Comparison of ENCODE assay signal across 16 cellular contexts in the genomic region with DNA sequence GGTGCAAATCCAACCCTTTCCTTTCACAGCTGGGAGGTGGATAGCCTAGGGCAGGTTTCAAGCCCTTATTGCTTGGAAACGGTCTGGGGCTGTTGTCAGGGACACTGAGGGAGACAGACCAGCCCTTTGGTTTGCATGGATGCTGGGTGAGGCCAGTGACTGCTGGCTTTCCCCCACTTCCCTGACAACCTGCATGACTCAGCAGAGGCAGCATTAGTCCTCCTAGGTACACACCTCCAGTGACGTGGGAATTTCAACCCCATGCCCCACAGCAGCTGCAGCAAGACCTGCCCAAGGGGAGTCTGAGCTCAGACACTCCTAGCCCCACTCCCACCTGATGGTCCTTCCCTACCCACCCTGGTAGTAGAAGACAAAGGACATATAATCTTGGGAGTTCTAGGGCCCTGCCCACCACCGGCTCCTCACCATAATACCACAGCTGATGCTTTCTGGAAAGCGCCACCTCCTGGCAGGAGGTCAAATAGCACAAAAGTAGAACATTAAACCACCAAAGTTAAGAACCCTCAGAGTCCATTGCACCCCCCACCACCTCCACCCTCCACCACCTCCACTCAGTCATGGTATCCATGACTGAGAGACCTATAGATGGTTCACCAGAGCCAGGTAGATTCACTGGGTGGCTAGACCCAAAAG.
DNase-seq lines count a peak whose midpoint lies in the region; ATAC-seq, FAIRE-seq and TF ChIP-seq lines count a peak whose summit lies in the region.
"Had no signal": no experiment of that assay in that cellular context is flagged by ENCODE, and none has a peak within 500 bp of the region (broad histone marks: within the 10 kb centered on the region; RNA-seq: fewer than 3 reads in every experiment).

No MANE protein-coding gene starts in this region.

- no peaks in the 10 kb centered on the region for H3K36me3 Mint-ChIP-seq in activated naive CD4-positive, alpha-beta T cell treated with anti-CD3 and anti-CD28 coated beads, Interleukin-2, amount 10 ng/mL, durations not matched to agents 7 days and 5 days
- H3K36me3 Mint-ChIP-seq: stimulated activated effector memory CD8-positive, alpha-beta T cell treated with anti-CD3 and anti-CD28 coated beads, Interleukin-12 subunit alpha, Interleukin-12 subunit beta, amount 100 ng/mL, for 72 hours had no signal

- no peaks in the 10 kb centered on the region for H3K27me3 ChIP-seq in bronchial epithelial cell (ENCODE audit: control insufficient read depth, insufficient read depth, low read length)
- no peaks in the 10 kb centered on the region for H3K27me3 ChIP-seq in brain microvascular endothelial cell (replicated peaks)
- H3K27me3 ChIP-seq: SJSA1 had no signal

- FAIRE-seq in bronchial epithelial cell (lab: Jason Lieb, UNC) = peak; percentile 28
- FAIRE-seq: urothelium cell line had no signal

- H3K9me3 Mint-ChIP-seq in activated naive CD4-positive, alpha-beta T cell treated with anti-CD3 and anti-CD28 coated beads, Interleukin-2, amount 10 ng/mL, durations not matched to agents 7 days and 5 days = peaks cover 19% of the 10 kb centered on the region

- DNase-seq in activated naive CD4-positive, alpha-beta T cell treated with anti-CD3 and anti-CD28 coated beads, Interleukin-2, amount 10 ng/mL, durations not matched to agents 7 days and 5 days = peak; percentile 14
- DNase-seq in activated naive CD4-positive, alpha-beta T cell (lab: John Stamatoyannopoulos, UW) = no peak
- DNase-seq in bronchial epithelial cell (ENCODE audit: low read depth) (peak; percentile 32), retina (no peak), brain microvascular endothelial cell (no peak), NCI-H1930 (lab: John Stamatoyannopoulos, UW) (no peak)
- DNase-seq in stimulated activated CD8-positive, alpha-beta memory T cell treated with anti-CD3 and anti-CD28 coated beads, Interleukin-4, amount 100 ng/mL, for 48 hours = peak; percentile 20
- DNase-seq: activated T-cell treated with anti-CD3 and anti-CD28 coated beads, Interleukin-2, amount 50 U/mL, for 4 hours; DMS79; mucosa of descending colon; NCI-H1436 treated with DMSO at 0.1 percent for 48 hours; NCI-H774 had no signal

- no peak overlapping the region for H3K27ac Mint-ChIP-seq in activated naive CD4-positive, alpha-beta T cell treated with anti-CD3 and anti-CD28 coated beads, Interleukin-2, amount 10 ng/mL, durations not matched to agents 7 days and 5 days
- H3K27ac Mint-ChIP-seq: stimulated activated effector memory CD8-positive, alpha-beta T cell treated with anti-CD3 and anti-CD28 coated beads, Interleukin-12 subunit alpha, Interleukin-12 subunit beta, amount 100 ng/mL, for 72 hours had no signal

- H3K36me3 ChIP-seq in bronchial epithelial cell (ENCODE audit: control insufficient read depth, insufficient read depth, low read length) = no peaks in the 10 kb centered on the region
- no peaks in the 10 kb centered on the region for H3K36me3 ChIP-seq in brain microvascular endothelial cell (replicated peaks)
- H3K36me3 ChIP-seq: SJSA1 had no signal

- no peaks in the 10 kb centered on the region for H3K27me3 Mint-ChIP-seq in activated naive CD4-positive, alpha-beta T cell treated with anti-CD3 and anti-CD28 coated beads, Interleukin-2, amount 10 ng/mL, durations not matched to agents 7 days and 5 days

- TF ChIP-seq CTCF in bronchial epithelial cell (IDR thresholded peaks at IDR 0.05; ENCODE audit: insufficient read depth, low read length, severe bottlenecking) (peak; percentile 6), brain microvascular endothelial cell (IDR thresholded peaks at IDR 0.05; ENCODE audit: low read depth, low read length, missing control alignments) (no peak)

- peaks cover 6% of the 10 kb centered on the region for H3K4me1 Mint-ChIP-seq in activated naive CD4-positive, alpha-beta T cell treated with anti-CD3 and anti-CD28 coated beads, Interleukin-2, amount 10 ng/mL, durations not matched to agents 7 days and 5 days
- H3K4me1 Mint-ChIP-seq: stimulated activated effector memory CD8-positive, alpha-beta T cell treated with anti-CD3 and anti-CD28 coated beads, Interleukin-12 subunit alpha, Interleukin-12 subunit beta, amount 100 ng/mL, for 72 hours had no signal

- in situ Hi-C loops in brain microvascular endothelial cell (cut with HindIII; ENCODE audit: low pct_ligation_motif_present, low sequenced_read_pairs) = no loop called here

- peak; percentile 49 for ATAC-seq in HG03342 (IDR thresholded peaks at IDR 0.05; ENCODE audit: unreplicated experiment)
- ATAC-seq: activated T-cell treated with anti-CD3 and anti-CD28 coated beads, Interleukin-2, amount 50 U/mL, for 4 hours; mucosa of descending colon; stimulated activated effector memory CD8-positive, alpha-beta T cell treated with anti-CD3 and anti-CD28 coated beads, Interleukin-12 subunit alpha, Interleukin-12 subunit beta, amount 100 ng/mL, for 72 hours had no signal

- no peak overlapping the region for H3K27ac ChIP-seq in brain microvascular endothelial cell
- H3K27ac ChIP-seq: SJSA1 had no signal

- no peak overlapping the region for H3K4me3 ChIP-seq in bronchial epithelial cell (ENCODE audit: low read depth, low read length)
- H3K4me3 ChIP-seq in brain microvascular endothelial cell (ENCODE audit: low read depth, low read length) = no peak overlapping the region
- H3K4me3 ChIP-seq: mucosa of descending colon, SJSA1 had no signal

- CTCF ChIA-PET in activated naive CD4-positive, alpha-beta T cell treated with anti-CD3 and anti-CD28 coated beads, Interleukin-2, amount 10 ng/mL, durations not matched to agents 7 days and 5 days (lab: Charles Lee) = no interaction called here

- H3K4me3 Mint-ChIP-seq in activated naive CD4-positive, alpha-beta T cell treated with anti-CD3 and anti-CD28 coated beads, Interleukin-2, amount 10 ng/mL, durations not matched to agents 7 days and 5 days = no peak overlapping the region
- H3K4me3 Mint-ChIP-seq: activated T-cell treated with anti-CD3 and anti-CD28 coated beads, Interleukin-2, amount 50 U/mL, for 4 hours; stimulated activated effector memory CD8-positive, alpha-beta T cell treated with anti-CD3 and anti-CD28 coated beads, Interleukin-12 subunit alpha, Interleukin-12 subunit beta, amount 100 ng/mL, for 72 hours had no signal

Comparison
In these comparisons a context has a peak if more than half of its experiments do, and no peak if none do; other contexts are left out.
1. DNase-seq: peak in activated naive CD4-positive, alpha-beta T cell treated with anti-CD3 and anti-CD28 coated beads, Interleukin-2, amount 10 ng/mL, durations not matched to agents 7 days and 5 days (single experiment), bronchial epithelial cell (single experiment) and stimulated activated CD8-positive, alpha-beta memory T cell treated with anti-CD3 and anti-CD28 coated beads, Interleukin-4, amount 100 ng/mL, for 48 hours (single experiment); none in activated naive CD4-positive, alpha-beta T cell (0 of 4), retina (single experiment), brain microvascular endothelial cell (single experiment) and NCI-H1930 (0 of 2).